ENCODE assay signal across 9 cellular contexts in genomic region chr13:95698047-95698749, GRCh38. TPM values are rescaled to one million over a fixed set of nuclear protein-coding genes. Genes with fewer than 3 reads are reported as not detected.
DNase-seq lines count a peak whose midpoint lies in the region; ATAC-seq, FAIRE-seq and TF ChIP-seq lines count a peak whose summit lies in the region.
"Had no signal": no experiment of that assay in that cellular context is flagged by ENCODE, and none has a peak within 500 bp of the region (broad histone marks: within the 10 kb centered on the region; RNA-seq: fewer than 3 reads in every experiment).

No MANE protein-coding gene starts in this region.

- WGBS in mammary epithelial cell (ENCODE audit: low coverage, missing lambda C conversion rate): 87% methylated on average over 5 of the region's 5 CpGs

- ATAC-seq in HG03342 (IDR thresholded peaks at IDR 0.05; ENCODE audit: unreplicated experiment) (peak; percentile 72), HG03457 (IDR thresholded peaks at IDR 0.05; ENCODE audit: unreplicated experiment) (no peak)

- H3K9me3 ChIP-seq in mammary epithelial cell (replicated peaks; ENCODE audit: insufficient read depth, low read length): no peaks in the 10 kb centered on the region

- CTCF ChIA-PET in mammary epithelial cell (lab: Charles Lee; ENCODE audit: low non-redundant PET): no interaction called here

- H3K36me3 Mint-ChIP-seq in nephron progenitor cell (ENCODE audit: low read depth): peaks cover 10% of the 10 kb centered on the region

- H3K36me3 ChIP-seq in mammary epithelial cell (ENCODE audit: insufficient read depth, low read length): no peaks in the 10 kb centered on the region

- peak overlapping the region; percentile 4 for H3K27ac Mint-ChIP-seq in nephron progenitor cell
- H3K27ac Mint-ChIP-seq: T-helper 1 cell treated with Interleukin-12 subunit alpha and Interleukin-12 subunit beta and Interleukin-4 antibody, amounts not matched to agents 30 μg/mL and 1 μg/mL, for 36 hours had no signal

- DNase-seq in GM12891 (ENCODE audit: insufficient read length, low spot score) (no peak), mammary epithelial cell (peak; percentile 40), nephron progenitor cell (no peak), MV-4-11 (lab: John Stamatoyannopoulos, UW) (no peak), retina (no peak)
- DNase-seq in activated CD8-positive, alpha-beta memory T cell treated with anti-CD3 and anti-CD28 coated beads, Interleukin-2, amount 50 U/mL, for 4 hours: no peak

- no peaks in the 10 kb centered on the region for H3K27me3 Mint-ChIP-seq in nephron progenitor cell (ENCODE audit: low read depth, poor library complexity)

- no peak overlapping the region for H3K4me3 Mint-ChIP-seq in nephron progenitor cell
- H3K4me3 Mint-ChIP-seq: T-helper 1 cell treated with Interleukin-12 subunit alpha and Interleukin-12 subunit beta and Interleukin-4 antibody, amounts not matched to agents 30 μg/mL and 1 μg/mL, for 36 hours had no signal

- TF ChIP-seq CTCF in mammary epithelial cell (conservative IDR thresholded peaks at IDR 0.05 in 1 of 2, IDR thresholded peaks at IDR 0.05 in 1 of 2; ENCODE audit: extremely low read depth in 1 of 2, insufficient read depth in 1 of 2, low read depth in 1 of 2, low read length in 2 of 2) (peak; percentile 43 to 54), nephron progenitor cell (IDR thresholded peaks at IDR 0.05) (peak; percentile 23)

- intact Hi-C loops in mammary epithelial cell (cut with micrococcal nuclease): no loop called here

- H3K9ac ChIP-seq in mammary epithelial cell (ENCODE audit: insufficient read depth, low read length): no peak overlapping the region

- FAIRE-seq in GM12891 (lab: Jason Lieb, UNC): peak; percentile 23

- peaks cover 55% of the 10 kb centered on the region for H3K79me2 ChIP-seq in mammary epithelial cell (ENCODE audit: insufficient read depth, low read length)

- H4K20me1 ChIP-seq in mammary epithelial cell (ENCODE audit: insufficient read depth, low read length): no peaks in the 10 kb centered on the region

- TF ChIP-seq POLR2A in GM12891 (IDR thresholded peaks at IDR 0.05; ENCODE audit: low read depth, low read length): no peak

- dilution Hi-C loops in mammary epithelial cell (cut with HindIII; ENCODE audit: low sequenced_read_pairs): loop anchor here (5.0 kb wide), 1 partner anchor 54 kb away; no protein-coding TSS in a partner anchor

- peaks cover 12% of the 10 kb centered on the region for H3K4me1 Mint-ChIP-seq in nephron progenitor cell

- no peak overlapping the region for H2AFZ ChIP-seq in mammary epithelial cell (ENCODE audit: low read depth, low read length)

- no peaks in the 10 kb centered on the region for H3K27me3 ChIP-seq in mammary epithelial cell (ENCODE audit: insufficient read depth, low read length)

- no peak overlapping the region for H3K4me2 ChIP-seq in mammary epithelial cell (ENCODE audit: insufficient read depth, low read depth, low read length)

- in situ Hi-C loops in mammary epithelial cell (cut with MboI; ENCODE audit: low sequenced_read_pairs in 2 of 2): no loop called here

- H3K4me3 ChIP-seq in mammary epithelial cell (replicated peaks in 1 of 3; ENCODE audit: insufficient read depth in 1 of 3, low read depth in 2 of 3, low read length in 3 of 3): no peak overlapping the region

- H3K27ac ChIP-seq in mammary epithelial cell (ENCODE audit: insufficient read depth, low read depth, low read length): no peak overlapping the region

- no TSS peak for BruUV-seq in mammary epithelial cell (replicated peaks; lab: Mats Ljungman, UMichigan)

- H3K9me3 Mint-ChIP-seq in nephron progenitor cell: no peaks in the 10 kb centered on the region

- no peaks in the 10 kb centered on the region for H3K4me1 ChIP-seq in mammary epithelial cell (ENCODE audit: insufficient read depth, low read length)

TF ChIP-seq in GM12891, 5 proteins besides CTCF, POLR2A, EP300 and RAD21:
- TF ChIP-seq TAF1 (IDR thresholded peaks at IDR 0.05; ENCODE audit: low read depth, low read length) (no peak), PAX5 (IDR thresholded peaks at IDR 0.05; ENCODE audit: insufficient read depth, low read length, severe bottlenecking) (no peak), SPI1 (IDR thresholded peaks at IDR 0.05; ENCODE audit: low read depth, low read length) (no peak), POU2F2 (IDR thresholded peaks at IDR 0.05; ENCODE audit: low read depth, low read length) (no peak), POLR2AphosphoS5 (IDR thresholded peaks at IDR 0.05; ENCODE audit: low read depth, low read length) (no peak)

RNA-seq across cellular contexts. Expression of gene DNAJC3, which starts 21.3 kb away (rescaled TPM):
- 8.9 TPM for polyA plus RNA-seq in GM12891 (2012; ENCODE audit: low read depth, missing spikeins)
- total RNA-seq in mammary epithelial cell: 10 to 100 TPM; 46.1 to 50.0 TPM
- 14.2 TPM for polyA plus RNA-seq in mammary epithelial cell
- polyA minus RNA-seq in mammary epithelial cell: 36.7 TPM

RNA-seq across cellular contexts. Expression of gene DZIP1, which starts 53.7 kb away (rescaled TPM):
- 1.3 TPM for polyA plus RNA-seq in GM12891 (2012; ENCODE audit: low read depth, missing spikeins)
- 10 to 100 TPM; 28.3 to 29.3 TPM for total RNA-seq in mammary epithelial cell
- 8.0 TPM for polyA plus RNA-seq in mammary epithelial cell
- 13.6 TPM for polyA minus RNA-seq in mammary epithelial cell
